34 cellular contexts compared by ENCODE assay signal in genomic region chr3:139198186-139198585, GRCh38.
"Had no signal": no experiment of that assay in that cellular context is flagged by ENCODE, and none has a peak within 500 bp of the region (broad histone marks: within the 10 kb centered on the region; RNA-seq: fewer than 3 reads in every experiment).

No MANE protein-coding gene starts in this region.

- H3K4me1 Mint-ChIP-seq: stimulated activated effector memory CD8-positive, alpha-beta T cell treated with anti-CD3 and anti-CD28 coated beads, Interleukin-12 subunit alpha, Interleukin-12 subunit beta, amount 100 ng/mL, for 72 hours; T-helper 17 cell had no signal

- H3K27ac ChIP-seq: epithelial cell of prostate, esophagus squamous epithelium, left ventricle myocardium inferior, neutrophil, ovary, sigmoid colon, thyroid gland, upper lobe of right lung had no signal

- FAIRE-seq: bronchial epithelial cell, colon, endometrium, frontal cortex, islet of Langerhans, small intestine had no signal

- H3K27ac Mint-ChIP-seq: activated naive CD8-positive, alpha-beta T cell; activated T-cell treated with anti-CD3 and anti-CD28 coated beads, Interleukin-2, amount 50 U/mL, for 72 hours; nephron; progenitor cell of endocrine pancreas; stimulated activated effector memory CD8-positive, alpha-beta T cell treated with anti-CD3 and anti-CD28 coated beads, Interleukin-12 subunit alpha, Interleukin-12 subunit beta, amount 100 ng/mL, for 72 hours; stimulated activated naive CD8-positive, alpha-beta T cell treated with anti-CD3 and anti-CD28 coated beads, Interleukin-15, Interleukin-2, amounts not matched to agents 100 ng/mL and 50 ng/mL, for 24 hours; T-helper 17 cell; WTC11 had no signal

- DNase-seq: activated CD4-positive, alpha-beta T cell treated with anti-CD3 and anti-CD28 coated beads for 1 hour; activated CD4-positive, alpha-beta T cell treated with anti-CD3 and anti-CD28 coated beads, Interleukin-2, amount 50 U/mL, for 1 hour; activated naive CD4-positive, alpha-beta T cell; activated T-cell treated with anti-CD3 and anti-CD28 coated beads for 4 hours; activated T-cell treated with anti-CD3 and anti-CD28 coated beads, Interleukin-2, amount 50 U/mL, for 72 hours; anterior cingulate cortex; dermis blood vessel endothelial cell; effector CD4-positive, alpha-beta T cell; esophagus squamous epithelium; glutamatergic neuron; left ventricle myocardium inferior; mucosa of descending colon; ovary; retina; sigmoid colon; small intestine; stimulated activated CD4-positive, alpha-beta T cell treated with anti-CD3 and anti-CD28 coated beads, Interleukin-4, amount 100 ng/mL, for 24 hours; T-helper 17 cell; thyroid gland; upper lobe of right lung had no signal

- ATAC-seq: activated T-cell treated with anti-CD3 and anti-CD28 coated beads, Interleukin-2, amount 50 U/mL, for 72 hours; mucosa of descending colon; stimulated activated effector memory CD8-positive, alpha-beta T cell treated with anti-CD3 and anti-CD28 coated beads, Interleukin-12 subunit alpha, Interleukin-12 subunit beta, amount 100 ng/mL, for 72 hours; T-helper 17 cell; upper lobe of right lung; WTC11 had no signal

- H3K27me3 Mint-ChIP-seq: T-helper 17 cell had no signal

- H3K36me3 Mint-ChIP-seq: activated naive CD8-positive, alpha-beta T cell; stimulated activated effector memory CD8-positive, alpha-beta T cell treated with anti-CD3 and anti-CD28 coated beads, Interleukin-12 subunit alpha, Interleukin-12 subunit beta, amount 100 ng/mL, for 72 hours had no signal

- H3K4me1 ChIP-seq: left ventricle myocardium inferior, sigmoid colon, thyroid gland, upper lobe of right lung had no signal

- H3K27me3 ChIP-seq: esophagus squamous epithelium, neutrophil, ovary, sigmoid colon, thyroid gland, upper lobe of right lung had no signal

- H3K4me3 Mint-ChIP-seq: activated naive CD8-positive, alpha-beta T cell; activated T-cell treated with anti-CD3 and anti-CD28 coated beads, Interleukin-2, amount 50 U/mL, for 72 hours; nephron; stimulated activated effector memory CD8-positive, alpha-beta T cell treated with anti-CD3 and anti-CD28 coated beads, Interleukin-12 subunit alpha, Interleukin-12 subunit beta, amount 100 ng/mL, for 72 hours; stimulated activated naive CD8-positive, alpha-beta T cell treated with anti-CD3 and anti-CD28 coated beads, Interleukin-15, Interleukin-2, amounts not matched to agents 100 ng/mL and 50 ng/mL, for 24 hours; T-helper 17 cell; WTC11 had no signal

- H3K4me3 ChIP-seq: esophagus squamous epithelium, left ventricle myocardium inferior, lung, mucosa of descending colon, ovary, sigmoid colon, thyroid gland, upper lobe of right lung had no signal

- H3K36me3 ChIP-seq: esophagus squamous epithelium, left ventricle myocardium inferior, neutrophil, ovary, sigmoid colon, thyroid gland, upper lobe of right lung had no signal

- H3K9me3 ChIP-seq: neutrophil, ovary, thyroid gland, upper lobe of right lung had no signal
